Comparison of ENCODE assay signal across 10 cellular contexts in genomic region chr9:19946446-19947109, GRCh38.
DNase-seq lines count a peak whose midpoint lies in the region; ATAC-seq, FAIRE-seq and TF ChIP-seq lines count a peak whose summit lies in the region.
"Had no signal": no experiment of that assay in that cellular context is flagged by ENCODE, and none has a peak within 500 bp of the region (broad histone marks: within the 10 kb centered on the region; RNA-seq: fewer than 3 reads in every experiment).

No MANE protein-coding gene starts in this region.

- H3K27ac Mint-ChIP-seq in glutamatergic neuron (ENCODE audit: unreplicated experiment), result no peak overlapping the region

- H3K27me3 Mint-ChIP-seq in glutamatergic neuron (ENCODE audit: unreplicated experiment), result peaks cover 2% of the 10 kb centered on the region

- no peak for FAIRE-seq in D721Med (lab: Jason Lieb, UNC)
- FAIRE-seq: frontal cortex, K562 had no signal

- no peak overlapping the region for H3K4me3 Mint-ChIP-seq in glutamatergic neuron (ENCODE audit: unreplicated experiment)

- H3K9me3 Mint-ChIP-seq in glutamatergic neuron (ENCODE audit: unreplicated experiment), result no peaks in the 10 kb centered on the region

- peaks cover 2% of the 10 kb centered on the region for H3K4me1 Mint-ChIP-seq in glutamatergic neuron (ENCODE audit: low read depth, unreplicated experiment)

- no peaks in the 10 kb centered on the region for H3K36me3 Mint-ChIP-seq in glutamatergic neuron (ENCODE audit: unreplicated experiment)

- DNase-seq in D721Med (ENCODE audit: insufficient read length, low spot score), result no peak
- DNase-seq in NCI-H82 treated with DMSO at 0.1 percent for 48 hours (lab: John Stamatoyannopoulos, UW; ENCODE audit: unreplicated experiment), result peak; percentile 12
- no peak for DNase-seq in glutamatergic neuron
- DNase-seq in OCI-M2 (lab: John Stamatoyannopoulos, UW; ENCODE audit: unreplicated experiment), result no peak
- DNase-seq in globus pallidus (ENCODE audit: low spot score), result no peak
- no peak for DNase-seq in NK-92 (lab: John Stamatoyannopoulos, UW; ENCODE audit: unreplicated experiment)
- DNase-seq in activated CD4-positive, alpha-beta T cell treated with anti-CD3 and anti-CD28 coated beads for 4 hours, result no peak

- peak; percentile 58 for ATAC-seq in GM21576 (IDR thresholded peaks at IDR 0.05; ENCODE audit: unreplicated experiment)
- ATAC-seq: K562 had no signal

- TF ChIP-seq CTCF in D721Med (IDR thresholded peaks at IDR 0.05; ENCODE audit: insufficient read depth, missing control alignments) (peak; percentile 50), glutamatergic neuron (IDR thresholded peaks at IDR 0.05; ENCODE audit: partially characterized antibody, unreplicated experiment) (peak; percentile 13)
